ENCODE assay signal across 1 cellular context in genomic region chr17:14068542-14069250, GRCh38.
TF ChIP-seq lines count a peak whose summit lies in the region.

No MANE protein-coding gene starts in this region.

TF ChIP-seq in K562, 482 proteins besides CTCF, POLR2A, EP300 and RAD21 (continued from another document):
- TF ChIP-seq, protein P1, sequence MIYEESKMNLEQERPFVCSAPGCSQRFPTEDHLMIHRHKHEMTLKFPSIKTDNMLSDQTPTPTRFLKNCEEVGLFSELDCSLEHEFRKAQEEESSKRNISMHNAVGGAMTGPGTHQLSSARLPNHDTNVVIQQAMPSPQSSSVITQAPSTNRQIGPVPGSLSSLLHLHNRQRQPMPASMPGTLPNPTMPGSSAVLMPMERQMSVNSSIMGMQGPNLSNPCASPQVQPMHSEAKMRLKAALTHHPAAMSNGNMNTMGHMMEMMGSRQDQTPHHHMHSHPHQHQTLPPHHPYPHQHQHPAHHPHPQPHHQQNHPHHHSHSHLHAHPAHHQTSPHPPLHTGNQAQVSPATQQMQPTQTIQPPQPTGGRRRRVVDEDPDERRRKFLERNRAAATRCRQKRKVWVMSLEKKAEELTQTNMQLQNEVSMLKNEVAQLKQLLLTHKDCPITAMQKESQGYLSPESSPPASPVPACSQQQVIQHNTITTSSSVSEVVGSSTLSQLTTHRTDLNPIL (CRISPR knock-in tag; IDR thresholded peaks at IDR 0.05) = no peak
- TF ChIP-seq ZNF668 (CRISPR knock-in tag; IDR thresholded peaks at IDR 0.05) = no peak
- peak; percentile 9 for TF ChIP-seq SAP30 (IDR thresholded peaks at IDR 0.05; ENCODE audit: borderline replicate concordance, insufficient read depth, low read depth, low read length, poor library complexity, severe bottlenecking)
- no peak for TF ChIP-seq ZNF384 (IDR thresholded peaks at IDR 0.05; ENCODE audit: low read depth, low read length)
- no peak for TF ChIP-seq SMAD4 (CRISPR knock-in tag; conservative IDR thresholded peaks at IDR 0.05)
- TF ChIP-seq GTF3C2 (IDR thresholded peaks at IDR 0.05; ENCODE audit: borderline replicate concordance, extremely low read depth, insufficient read length) = no peak
- TF ChIP-seq CHD1 (IDR thresholded peaks at IDR 0.05; ENCODE audit: low read length) = peak; percentile 37
